Comparison of ENCODE assay signal across 8 cellular contexts in the genomic region with DNA sequence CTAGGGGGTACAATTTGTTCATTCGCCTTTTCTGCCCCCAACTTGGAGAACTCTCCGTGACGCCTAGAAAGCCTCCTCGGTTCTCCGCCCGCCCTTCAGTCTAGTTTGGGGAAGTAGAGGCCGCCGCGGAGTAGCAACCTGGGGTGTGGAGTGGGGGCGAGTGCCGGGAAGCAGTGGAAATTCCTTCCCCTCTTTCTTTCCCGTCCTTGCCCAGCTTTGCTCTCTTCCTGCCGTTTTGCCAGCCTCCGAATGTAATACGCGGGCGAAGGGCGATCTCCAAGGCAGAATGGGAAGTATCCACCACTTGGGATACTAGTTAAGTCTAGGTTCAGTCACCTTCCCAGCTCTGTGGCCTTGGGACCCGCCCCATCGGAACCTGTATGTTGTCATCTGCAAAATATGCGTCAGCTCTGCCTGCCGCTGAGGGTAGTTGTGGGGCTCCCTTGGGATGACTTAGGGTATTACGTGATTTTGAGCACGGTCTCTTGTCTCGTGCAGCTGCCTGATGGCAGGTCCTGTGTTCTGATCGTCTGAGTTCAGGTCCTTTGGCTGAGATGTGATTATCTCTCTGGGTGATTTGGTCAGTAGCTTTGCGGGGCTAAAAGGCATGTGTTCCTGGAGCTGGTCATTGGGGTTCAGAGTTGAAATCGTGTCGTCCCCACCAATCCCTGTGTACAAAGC. TPM values are rescaled to one million over a fixed set of nuclear protein-coding genes. Genes with fewer than 3 reads are reported as not detected.
A peak's percentile ranks its signal among the peaks of the same experiment; 100 is the strongest.
DNase-seq lines count a peak whose midpoint lies in the region; ATAC-seq and TF ChIP-seq lines count a peak whose summit lies in the region.

No MANE protein-coding gene starts in this region.

- peak overlapping the region; percentile 92 for H2AFZ ChIP-seq in GM23338

- TF ChIP-seq POLR2A in heart left ventricle (IDR thresholded peaks at IDR 0.05), result peak in 1 of 2 donors; percentile 29
- peak; percentile 34 for TF ChIP-seq POLR2A in prostate gland (IDR thresholded peaks at IDR 0.05)
- TF ChIP-seq POLR2A in vagina (IDR thresholded peaks at IDR 0.05), result peak in 1 of 2 donors; percentile 1

- H3K4me3 ChIP-seq in GM23338, result peak overlapping the region; percentile 92
- peak overlapping the region; percentile 56 to 97 (median 82) for H3K4me3 ChIP-seq in heart left ventricle
- H3K4me3 ChIP-seq in prostate gland, result peak overlapping the region; percentile 70 to 71
- peak overlapping the region; percentile 69 to 81 for H3K4me3 ChIP-seq in vagina

- no peaks in the 10 kb centered on the region for H3K9me3 ChIP-seq in ES-I3 (ENCODE audit: control insufficient read depth, insufficient read depth, low read length)
- no peaks in the 10 kb centered on the region for H3K9me3 ChIP-seq in heart left ventricle
- no peaks in the 10 kb centered on the region for H3K9me3 ChIP-seq in prostate gland
- H3K9me3 ChIP-seq in vagina, result no peaks in the 10 kb centered on the region

- H3F3A ChIP-seq in GM23338 (replicated peaks; ENCODE audit: low read depth), result no peaks in the 10 kb centered on the region; the same call in 1 of the 2 replicates

- DNase-seq in GM23338 (ENCODE audit: low spot score), result peak; percentile 89
- peak; percentile 82 for DNase-seq in LHCN-M2 (ENCODE audit: low read depth)
- DNase-seq in SK-N-DZ (ENCODE audit: low spot score), result peak; percentile 79
- DNase-seq in heart left ventricle, result peak; percentile 55 to 72 (median 67)
- DNase-seq in prostate gland (ENCODE audit: low spot score), result peak; percentile 39
- peak in 1 of 2 donors; percentile 89 for DNase-seq in vagina (ENCODE audit: extremely low spot score in 2 of 2)

- intact Hi-C loops in heart left ventricle (cut with DNase I), result loop anchor here in 4 of 10 donors (5.0 to 10.0 kb wide), 4 partner anchors 109 to 369 kb away; partner anchors contain the start of genes GIN1 (in 1 of the 4) and PPIP5K2 (in 1 of the 4)
- intact Hi-C loops in prostate gland (cut with DNase I), result loop anchor here (10.0 kb wide), 1 partner anchor 171 kb away; no protein-coding TSS in a partner anchor
- intact Hi-C loops in vagina (cut with DNase I), result no loop called here

- H3K27ac Mint-ChIP-seq in GM23338, result peak overlapping the region; percentile 85
- peak overlapping the region; percentile 99 for H3K27ac Mint-ChIP-seq in activated naive CD4-positive, alpha-beta T cell treated with anti-CD3 and anti-CD28 coated beads, Interleukin-2, amount 50 U/mL, for 24 hours

- H3K27me3 Mint-ChIP-seq in GM23338 (ENCODE audit: insufficient read depth, low read depth, poor library complexity), result peaks cover 29% of the 10 kb centered on the region
- no peaks in the 10 kb centered on the region for H3K27me3 Mint-ChIP-seq in activated naive CD4-positive, alpha-beta T cell treated with anti-CD3 and anti-CD28 coated beads, Interleukin-2, amount 50 U/mL, for 24 hours

- ATAC-seq in GM23338, result peak; percentile 43
- ATAC-seq in heart left ventricle, result peak; percentile 58 to 84 (median 66)

- H3K9me2 ChIP-seq in GM23338 (ENCODE audit: insufficient read depth), result no peaks in the 10 kb centered on the region

- H3K9ac ChIP-seq in ES-I3 (ENCODE audit: low read depth, low read length), result peak overlapping the region; percentile 69

- 0 to 1% (median 0%) methylated on average over 25 to 29 of the region's 29 CpGs for WGBS in heart left ventricle, 4 donors
- WGBS in prostate gland, result 2% methylated on average over 29 of the region's 29 CpGs

- peaks cover 41% of the 10 kb centered on the region for H3K4me1 Mint-ChIP-seq in GM23338
- H3K4me1 Mint-ChIP-seq in activated naive CD4-positive, alpha-beta T cell treated with anti-CD3 and anti-CD28 coated beads, Interleukin-2, amount 50 U/mL, for 24 hours, result peaks cover 61% of the 10 kb centered on the region

- no peaks in the 10 kb centered on the region for H3K36me3 ChIP-seq in ES-I3 (ENCODE audit: insufficient read depth, low read length)
- no peaks in the 10 kb centered on the region for H3K36me3 ChIP-seq in GM23338 (ENCODE audit: insufficient read depth)
- H3K36me3 ChIP-seq in heart left ventricle, result no peaks in the 10 kb centered on the region
- H3K36me3 ChIP-seq in prostate gland, result no peaks in the 10 kb centered on the region
- H3K36me3 ChIP-seq in vagina, result no peaks in the 10 kb centered on the region

- peaks cover 12% of the 10 kb centered on the region for H3K36me3 Mint-ChIP-seq in GM23338 (ENCODE audit: low read depth)
- H3K36me3 Mint-ChIP-seq in activated naive CD4-positive, alpha-beta T cell treated with anti-CD3 and anti-CD28 coated beads, Interleukin-2, amount 50 U/mL, for 24 hours, result peaks cover 4% of the 10 kb centered on the region

- H3K27ac ChIP-seq in GM23338 (ENCODE audit: low read depth) (peak overlapping the region; percentile 79; the same call in 1 of the 2 replicates), heart left ventricle (peak overlapping the region; percentile 47 to 94 (median 85)), prostate gland (peak overlapping the region; percentile 56 to 64), vagina (peak overlapping the region; percentile 76)

- TF ChIP-seq CTCF in GM23338 (conservative IDR thresholded peaks at IDR 0.05; ENCODE audit: low read depth in 2 of 2) (no peak), heart left ventricle (IDR thresholded peaks at IDR 0.05) (no peak), prostate gland (IDR thresholded peaks at IDR 0.05) (no peak), vagina (IDR thresholded peaks at IDR 0.05) (no peak)

- H3K27me3 ChIP-seq in GM23338 (ENCODE audit: insufficient read depth) (peaks cover 26% of the 10 kb centered on the region), heart left ventricle (no peaks in the 10 kb centered on the region), prostate gland (replicated peaks; ENCODE audit: insufficient read depth) (no peaks in the 10 kb centered on the region), vagina (no peaks in the 10 kb centered on the region)

- H3K79me2 ChIP-seq in GM23338 (replicated peaks; ENCODE audit: insufficient read depth), result peaks cover 38% of the 10 kb centered on the region

- H3K4me1 ChIP-seq in ES-I3 (ENCODE audit: insufficient read depth, low read length), result peaks cover 8% of the 10 kb centered on the region
- H3K4me1 ChIP-seq in GM23338 (ENCODE audit: insufficient read depth), result peaks cover 28% of the 10 kb centered on the region
- H3K4me1 ChIP-seq in heart left ventricle, result peaks cover 0 to 53% (median 35%) of the 10 kb centered on the region in 12 donors
- H3K4me1 ChIP-seq in prostate gland (replicated peaks), result no peaks in the 10 kb centered on the region
- peaks cover 37% of the 10 kb centered on the region for H3K4me1 ChIP-seq in vagina

- peak overlapping the region; percentile 99 for H3K4me2 ChIP-seq in GM23338

- no peaks in the 10 kb centered on the region for H4K20me1 ChIP-seq in GM23338 (replicated peaks; ENCODE audit: insufficient read depth)

- H3K9me3 Mint-ChIP-seq in GM23338, result peaks cover 9% of the 10 kb centered on the region; the same call in 2 of the 3 replicates
- H3K9me3 Mint-ChIP-seq in activated naive CD4-positive, alpha-beta T cell treated with anti-CD3 and anti-CD28 coated beads, Interleukin-2, amount 50 U/mL, for 24 hours, result no peaks in the 10 kb centered on the region

- H3K4me3 Mint-ChIP-seq in GM23338, result peak overlapping the region; percentile 96
- H3K4me3 Mint-ChIP-seq in activated naive CD4-positive, alpha-beta T cell treated with anti-CD3 and anti-CD28 coated beads, Interleukin-2, amount 50 U/mL, for 24 hours, result peak overlapping the region; percentile 99

TF ChIP-seq in GM23338, 12 proteins besides CTCF, POLR2A, EP300 and RAD21:
- TF ChIP-seq POLR2AphosphoS5 (IDR thresholded peaks at IDR 0.05; ENCODE audit: low read depth) (no peak), ZNF114 (CRISPR knock-in tag; IDR thresholded peaks at IDR 0.05) (no peak), CREB1 (CRISPR knock-in tag; IDR thresholded peaks at IDR 0.05; ENCODE audit: low read depth) (peak; percentile 70; the same call in 1 of the 2 replicates)

RNA-seq across cellular contexts. Expression of gene PAM, which starts 0.7 kb away (rescaled TPM):
- 65.8 and 79.4 TPM in 2 replicates for total RNA-seq in GM23338 (2014; rRNA removed; shearing (Covaris generic))
- 33.9 and 34.9 TPM in 2 replicates for polyA plus RNA-seq in GM23338 (2016; fragmentation: Nextera tagmentation; extraction: Ambion mirVana)
- total RNA-seq in LHCN-M2 (2014; rRNA removed), result 400 and 504 TPM in 2 replicates
- polyA plus RNA-seq in LHCN-M2 (2012), result 114 TPM
- polyA plus RNA-seq in SK-N-DZ (2014; cell fraction: cytosol; rRNA removed), result 71.1 and 85.9 TPM in 2 replicates
- polyA plus RNA-seq in SK-N-DZ (2014; cell fraction: nucleus; rRNA removed), result 58.8 and 63.7 TPM in 2 replicates
- total RNA-seq in heart left ventricle, result 1,000 to 10,000 TPM in 6 of 9 donors, 100 to 1,000 TPM in 3; 578 to 1,548 (median 1,139) TPM
- polyA plus RNA-seq in heart left ventricle, result 100 to 1,000 TPM; 569 to 590 TPM
- 100 to 1,000 TPM in 1 of 2 donors, 10 to 100 TPM in 1; 76.8 to 171 TPM for total RNA-seq in prostate gland
- total RNA-seq in vagina, result 136 TPM
